Comparison of ENCODE assay signal across 16 cellular contexts in the genomic region with DNA sequence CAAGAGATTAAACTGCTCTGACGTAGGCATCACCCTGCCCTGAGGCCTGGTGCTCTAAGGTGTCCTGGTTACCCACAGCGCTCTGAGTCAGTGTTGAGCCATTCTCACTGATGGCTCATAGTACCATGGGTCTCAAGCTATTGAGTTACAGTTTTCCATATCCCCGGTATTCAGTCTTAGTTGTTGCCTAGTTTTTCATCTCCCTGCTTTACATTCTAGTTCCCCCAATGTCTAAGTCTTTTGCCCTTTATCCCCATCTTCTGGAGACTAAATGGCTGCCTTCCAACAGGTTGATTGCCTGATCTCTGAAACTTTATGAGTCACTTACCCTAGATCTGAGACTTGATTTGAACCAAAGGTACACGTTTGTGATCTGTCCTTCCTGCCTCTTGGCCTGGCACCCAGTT.
DNase-seq lines count a peak whose midpoint lies in the region; ATAC-seq, FAIRE-seq and TF ChIP-seq lines count a peak whose summit lies in the region.
"Had no signal": no experiment of that assay in that cellular context is flagged by ENCODE, and none has a peak within 500 bp of the region (broad histone marks: within the 10 kb centered on the region; RNA-seq: fewer than 3 reads in every experiment).

No MANE protein-coding gene starts in this region.

- H3K14ac ChIP-seq in mesenchymal stem cell (ENCODE audit: low read length in 2 of 2): no peak overlapping the region

- H3K27me3 ChIP-seq in astrocyte (ENCODE audit: insufficient read depth, low read length): no peaks in the 10 kb centered on the region
- H3K27me3 ChIP-seq in mesenchymal stem cell (ENCODE audit: control insufficient read depth in 1 of 2, insufficient read depth in 1 of 2, low read length in 2 of 2): no peaks in the 10 kb centered on the region
- H3K27me3 ChIP-seq: ascending aorta, heart right ventricle, neutrophil had no signal

- no peak overlapping the region for H3K4ac ChIP-seq in mesenchymal stem cell (ENCODE audit: low read depth in 1 of 2, low read length in 2 of 2)

- peak; percentile 77 for FAIRE-seq in HTR-8/SVneo (lab: Jason Lieb, UNC)
- FAIRE-seq in astrocyte (lab: Jason Lieb, UNC): no peak
- no peak for FAIRE-seq in urothelium cell line (lab: Jason Lieb, UNC)

- H2AK5ac ChIP-seq in mesenchymal stem cell (ENCODE audit: low read length, severe bottlenecking): no peak overlapping the region

- H3K27ac ChIP-seq in astrocyte (ENCODE audit: low read depth, low read length) (no peak overlapping the region), mesenchymal stem cell (ENCODE audit: low read length, poor library complexity, severe bottlenecking) (no peak overlapping the region)
- H3K27ac ChIP-seq: ascending aorta, heart right ventricle, left ventricle myocardium inferior, neutrophil had no signal

- no peak overlapping the region for H4K91ac ChIP-seq in mesenchymal stem cell (ENCODE audit: low read length)

- H2BK5ac ChIP-seq in mesenchymal stem cell (ENCODE audit: low read depth, low read length, poor library complexity, severe bottlenecking): no peak overlapping the region

- TF ChIP-seq CTCF in astrocyte (IDR thresholded peaks at IDR 0.05; ENCODE audit: insufficient read depth, low read depth, low read length): no peak

- H3K23ac ChIP-seq in mesenchymal stem cell (ENCODE audit: low read length in 2 of 2): no peak overlapping the region

- H3K79me2 ChIP-seq in astrocyte (ENCODE audit: insufficient read depth, low read length): no peaks in the 10 kb centered on the region

- no peak overlapping the region for H2AFZ ChIP-seq in astrocyte (ENCODE audit: low read depth, low read length)
- H2AFZ ChIP-seq in mesenchymal stem cell (ENCODE audit: low read depth, low read length): no peak overlapping the region

- DNase-seq in activated T-cell treated with anti-CD3 and anti-CD28 coated beads for 48 hours (ENCODE audit: low read depth) (peak; percentile 17), activated T-cell treated with anti-CD3 and anti-CD28 coated beads for 4 hours (no peak), HTR-8/SVneo (ENCODE audit: insufficient read length, low spot score) (peak; percentile 39), astrocyte (ENCODE audit: low read depth) (peak; percentile 8), renal cortical epithelial cell (ENCODE audit: low read depth) (peak; percentile 38), urothelium cell line (ENCODE audit: low spot score) (no peak), mesenchymal stem cell (no peak), sciatic nerve (ENCODE audit: low spot score) (no peak)
- DNase-seq: DMS53; effector CD8-positive, alpha-beta T cell; heart right ventricle; KG1; left ventricle myocardium inferior; NCI-H2081 treated with DMSO at 0.1 percent for 48 hours had no signal

- no peak overlapping the region for H4K8ac ChIP-seq in mesenchymal stem cell (ENCODE audit: low read length)

- H3K36me3 ChIP-seq in astrocyte (ENCODE audit: insufficient read depth, low read length) (no peaks in the 10 kb centered on the region), mesenchymal stem cell (ENCODE audit: control insufficient read depth in 1 of 2, insufficient read depth in 2 of 2, low read depth in 1 of 2, low read length in 2 of 2) (no peaks in the 10 kb centered on the region)
- H3K36me3 ChIP-seq: ascending aorta, heart right ventricle, left ventricle myocardium inferior, neutrophil had no signal

- 88% methylated on average over 4 of the region's 4 CpGs for WGBS in mesenchymal stem cell

- H3K9me3 Mint-ChIP-seq in astrocyte (ENCODE audit: unreplicated experiment): no peaks in the 10 kb centered on the region

- H3K4me2 ChIP-seq in astrocyte (ENCODE audit: low read length): peak overlapping the region; percentile 5
- no peak overlapping the region for H3K4me2 ChIP-seq in mesenchymal stem cell (ENCODE audit: low read length, poor library complexity, severe bottlenecking)

- H3K9me3 ChIP-seq in astrocyte (ENCODE audit: insufficient read depth, low read depth, low read length): no peaks in the 10 kb centered on the region
- no peaks in the 10 kb centered on the region for H3K9me3 ChIP-seq in mesenchymal stem cell (ENCODE audit: control insufficient read depth, low read length)
- H3K9me3 ChIP-seq: ascending aorta, neutrophil had no signal

- no peak overlapping the region for H2BK12ac ChIP-seq in mesenchymal stem cell (ENCODE audit: low read length in 2 of 2)

- no peaks in the 10 kb centered on the region for H4K20me1 ChIP-seq in astrocyte (ENCODE audit: insufficient read depth, low read length)

- no peak for ATAC-seq in sciatic nerve
- ATAC-seq: heart right ventricle had no signal

- H3K4me1 ChIP-seq in astrocyte (ENCODE audit: insufficient read depth, low read length): peaks cover 3% of the 10 kb centered on the region
- H3K4me1 ChIP-seq in mesenchymal stem cell (ENCODE audit: control insufficient read depth, insufficient read depth, low read depth, low read length): no peaks in the 10 kb centered on the region
- H3K4me1 ChIP-seq: ascending aorta, left ventricle myocardium inferior had no signal

- no peak overlapping the region for H2BK15ac ChIP-seq in mesenchymal stem cell (ENCODE audit: low read depth, poor library complexity, severe bottlenecking)

- H2BK120ac ChIP-seq in mesenchymal stem cell (ENCODE audit: low read depth, low read length): no peak overlapping the region

- H3K4me3 Mint-ChIP-seq in astrocyte (ENCODE audit: unreplicated experiment): no peak overlapping the region

- H3K9ac ChIP-seq in astrocyte (ENCODE audit: low read length): no peak overlapping the region
- H3K9ac ChIP-seq in mesenchymal stem cell (ENCODE audit: low read length): no peak overlapping the region

- H3K4me3 ChIP-seq in astrocyte (ENCODE audit: insufficient read depth, low read depth, low read length) (no peak overlapping the region), mesenchymal stem cell (ENCODE audit: insufficient read depth in 1 of 2, low read depth in 1 of 2, low read length in 2 of 2) (no peak overlapping the region)
- H3K4me3 ChIP-seq: ascending aorta, heart right ventricle, left ventricle myocardium inferior had no signal

- intact Hi-C loops in sciatic nerve (cut with DNase I): no loop called here

- H3K36me3 Mint-ChIP-seq in astrocyte (ENCODE audit: low read depth, unreplicated experiment): no peaks in the 10 kb centered on the region

- H3K4me1 Mint-ChIP-seq in astrocyte (ENCODE audit: low read depth, unreplicated experiment): peaks cover 4% of the 10 kb centered on the region

- H3K27ac Mint-ChIP-seq in astrocyte (ENCODE audit: unreplicated experiment): no peak overlapping the region

- H3K27me3 Mint-ChIP-seq in astrocyte (ENCODE audit: low read depth, unreplicated experiment): no peaks in the 10 kb centered on the region

- H3K18ac ChIP-seq in mesenchymal stem cell (ENCODE audit: low read depth in 1 of 2, low read length in 2 of 2): no peak overlapping the region

- H3K79me1 ChIP-seq in mesenchymal stem cell (replicated peaks; ENCODE audit: low read length, poor library complexity, severe bottlenecking): no peaks in the 10 kb centered on the region

Comparison
In these comparisons a context has a peak if more than half of its experiments do, and no peak if none do; other contexts are left out.
1. DNase-seq: peak in activated T-cell treated with anti-CD3 and anti-CD28 coated beads for 48 hours (single experiment), HTR-8/SVneo (single experiment), astrocyte (single experiment) and renal cortical epithelial cell (single experiment); none in activated T-cell treated with anti-CD3 and anti-CD28 coated beads for 4 hours (single experiment), urothelium cell line (single experiment), mesenchymal stem cell (single experiment) and sciatic nerve (single experiment).